Comparison of ENCODE assay signal across 13 cellular contexts in genomic region chrX:104370089-104370488, GRCh38.
DNase-seq lines count a peak whose midpoint lies in the region; TF ChIP-seq lines count a peak whose summit lies in the region.
"Had no signal": no experiment of that assay in that cellular context is flagged by ENCODE, and none has a peak within 500 bp of the region (broad histone marks: within the 10 kb centered on the region; RNA-seq: fewer than 3 reads in every experiment).

No MANE protein-coding gene starts in this region.

- peak; percentile 20 for TF ChIP-seq CTCF in astrocyte of the spinal cord (IDR thresholded peaks at IDR 0.05; ENCODE audit: low read depth, low read length)

- in situ Hi-C loops in ACHN (cut with HindIII; ENCODE audit: low pct_ligation_motif_present, low pct_unique_long_range_greater_than_20kb, low sequenced_read_pairs) (no loop called here), astrocyte of the spinal cord (cut with HindIII; ENCODE audit: low sequenced_read_pairs) (no loop called here)

- no peak overlapping the region for H3K4me3 ChIP-seq in astrocyte of the spinal cord (ENCODE audit: low read depth, low read length)
- H3K4me3 ChIP-seq: BLaER1, gastroesophageal sphincter, GM12878 had no signal

- peak; percentile 8 for DNase-seq in ACHN
- peak; percentile 86 for DNase-seq in HT-29 (ENCODE audit: low spot score)
- no peak for DNase-seq in astrocyte of the spinal cord (ENCODE audit: low read depth, low spot score)
- peak; percentile 81 for DNase-seq in islet precursor cell
- no peak for DNase-seq in activated naive CD4-positive, alpha-beta T cell treated with anti-CD3 and anti-CD28 coated beads, Interleukin-2, amount 50 U/mL, for 16 hours
- DNase-seq in stimulated activated CD4-positive, alpha-beta T cell treated with anti-CD3 and anti-CD28 coated beads, Interleukin-15, amount 100 ng/mL, for 24 hours, result no peak
- DNase-seq in activated T-cell treated with anti-CD3 and anti-CD28 coated beads for 4 hours, result no peak
- no peak for DNase-seq in T-helper 1 cell
- DNase-seq: naive B cell, NCI-H1105 had no signal

Comparison
In these comparisons a context has a peak if more than half of its experiments do, and no peak if none do; other contexts are left out.
1. DNase-seq: peak in ACHN (single experiment), HT-29 (single experiment) and islet precursor cell (single experiment); none in astrocyte of the spinal cord (single experiment), activated naive CD4-positive, alpha-beta T cell treated with anti-CD3 and anti-CD28 coated beads, Interleukin-2, amount 50 U/mL, for 16 hours (single experiment), stimulated activated CD4-positive, alpha-beta T cell treated with anti-CD3 and anti-CD28 coated beads, Interleukin-15, amount 100 ng/mL, for 24 hours (single experiment), activated T-cell treated with anti-CD3 and anti-CD28 coated beads for 4 hours (single experiment) and T-helper 1 cell (0 of 5).